Comparison of ENCODE assay signal across 3 cellular contexts in the genomic region with DNA sequence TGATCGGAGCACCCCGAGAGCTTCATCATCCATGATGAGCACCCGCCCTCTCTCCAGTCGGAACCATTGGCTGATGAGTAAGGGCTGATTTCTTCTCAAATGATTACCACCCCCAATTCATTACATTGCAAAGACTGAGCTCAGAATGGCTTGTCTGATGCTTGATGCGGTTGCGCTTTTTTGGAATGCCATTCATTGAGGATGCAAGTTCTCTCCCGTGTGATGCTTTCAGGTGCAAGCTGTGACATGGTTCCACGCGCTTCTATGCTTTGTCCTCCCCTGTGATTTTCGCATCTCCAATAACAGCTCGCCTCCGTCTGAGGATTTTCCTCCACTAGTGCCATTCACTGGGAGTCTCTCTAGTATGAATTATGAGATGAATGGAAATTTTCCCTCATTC. TPM values are rescaled to one million over a fixed set of nuclear protein-coding genes. Genes with fewer than 3 reads are reported as not detected.
"Had no signal": no experiment of that assay in that cellular context is flagged by ENCODE, and none has a peak within 500 bp of the region (broad histone marks: within the 10 kb centered on the region; RNA-seq: fewer than 3 reads in every experiment).

No MANE protein-coding gene starts in this region.

RNA-seq across cellular contexts. Expression of a gene that starts 43.0 kb away (rescaled TPM):
- total RNA-seq: LHCN-M2, M059J, MCF 10A had no signal

RNA-seq across cellular contexts. Expression of a gene that starts 58.4 kb away (rescaled TPM):
- total RNA-seq: MCF 10A had no signal
